Comparison of ENCODE assay signal across 16 cellular contexts in the genomic region with DNA sequence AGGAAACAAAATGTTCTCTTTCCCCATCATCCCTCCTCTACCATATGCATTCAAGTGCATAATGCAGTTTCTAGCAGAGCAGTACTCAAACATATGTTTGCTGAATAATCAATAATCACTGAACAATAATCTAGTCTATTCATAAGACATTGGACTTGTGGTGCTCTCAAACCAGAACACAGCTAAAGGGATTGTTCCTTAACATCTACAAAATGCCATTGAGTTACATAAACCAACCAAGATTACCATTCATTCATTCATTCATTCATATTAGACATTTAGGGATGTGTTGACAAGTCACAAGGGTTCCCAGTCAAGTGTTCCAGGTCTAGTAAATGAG. TPM values are rescaled to one million over a fixed set of nuclear protein-coding genes. Genes with fewer than 3 reads are reported as not detected.
DNase-seq lines count a peak whose midpoint lies in the region; ATAC-seq and TF ChIP-seq lines count a peak whose summit lies in the region.
"Had no signal": no experiment of that assay in that cellular context is flagged by ENCODE, and none has a peak within 500 bp of the region (broad histone marks: within the 10 kb centered on the region; RNA-seq: fewer than 3 reads in every experiment).

No MANE protein-coding gene starts in this region.

- no peaks in the 10 kb centered on the region for H3K27me3 Mint-ChIP-seq in activated T-cell treated with anti-CD3 and anti-CD28 coated beads, Interleukin-2, amount 50 U/mL, for 4 hours (ENCODE audit: low read depth)

- H3K27ac Mint-ChIP-seq in stimulated activated effector memory CD8-positive, alpha-beta T cell treated with anti-CD3 and anti-CD28 coated beads, Interleukin-12 subunit alpha, Interleukin-12 subunit beta, amount 100 ng/mL, for 72 hours, result peak overlapping the region; percentile 62

- H3K9me3 ChIP-seq in Panc1 (ENCODE audit: control insufficient read depth, insufficient read depth, low read depth, low read length) (no peaks in the 10 kb centered on the region), colonic mucosa (no peaks in the 10 kb centered on the region)
- H3K9me3 ChIP-seq in effector memory CD4-positive, alpha-beta T cell (ENCODE audit: control insufficient read depth, low read length), result no peaks in the 10 kb centered on the region
- H3K9me3 ChIP-seq: adrenal gland, ovary, transverse colon had no signal

- peaks cover 18% of the 10 kb centered on the region for H3K4me1 ChIP-seq in Panc1 (ENCODE audit: control insufficient read depth, insufficient read depth, low read length)
- H3K4me1 ChIP-seq in effector memory CD4-positive, alpha-beta T cell (ENCODE audit: control insufficient read depth, insufficient read depth, low read length, poor library complexity, severe bottlenecking), result peaks cover 13% of the 10 kb centered on the region
- no peaks in the 10 kb centered on the region for H3K4me1 ChIP-seq in colonic mucosa

- no peak for DNase-seq in activated T-cell treated with anti-CD3 and anti-CD28 coated beads, Interleukin-2, amount 50 U/mL, for 4 hours
- no peak for DNase-seq in activated T-cell treated with anti-CD3 and anti-CD28 coated beads for 4 hours
- no peak for DNase-seq in Panc1 (ENCODE audit: low read depth, low spot score)
- no peak for DNase-seq in effector memory CD4-positive, alpha-beta T cell
- DNase-seq in stimulated activated effector memory CD8-positive, alpha-beta T cell treated with anti-CD3 and anti-CD28 coated beads, Interleukin-12 subunit alpha, Interleukin-12 subunit beta, amount 100 ng/mL, for 72 hours (ENCODE audit: low spot score in 2 of 2), result no peak
- no peak for DNase-seq in colonic mucosa
- no peak for DNase-seq in brain microvascular endothelial cell
- DNase-seq: adrenal gland, hypothalamus, NCI-H1092 treated with DMSO at 0.1 percent for 48 hours, NCI-H446, ovary, SW 1271, transverse colon had no signal

- H3K9me3 Mint-ChIP-seq in activated T-cell treated with anti-CD3 and anti-CD28 coated beads, Interleukin-2, amount 50 U/mL, for 4 hours, result no peaks in the 10 kb centered on the region
- no peaks in the 10 kb centered on the region for H3K9me3 Mint-ChIP-seq in stimulated activated effector memory CD8-positive, alpha-beta T cell treated with anti-CD3 and anti-CD28 coated beads, Interleukin-12 subunit alpha, Interleukin-12 subunit beta, amount 100 ng/mL, for 72 hours

- POLR2A ChIA-PET in Panc1 (lab: Charles Lee), result no interaction called here

- H3K4me3 ChIP-seq in Panc1 (ENCODE audit: low read depth in 2 of 2, low read length in 2 of 2) (no peak overlapping the region), colonic mucosa (no peak overlapping the region), brain microvascular endothelial cell (ENCODE audit: low read depth, low read length) (no peak overlapping the region)
- H3K4me3 ChIP-seq in effector memory CD4-positive, alpha-beta T cell (ENCODE audit: insufficient read depth, low read depth, low read length, poor library complexity, severe bottlenecking), result peak overlapping the region; percentile 24
- H3K4me3 ChIP-seq: adrenal gland, ovary, smooth muscle cell, transverse colon had no signal

- TF ChIP-seq CTCF in Panc1 (IDR thresholded peaks at IDR 0.05) (no peak), colonic mucosa (IDR thresholded peaks at IDR 0.05) (no peak), brain microvascular endothelial cell (IDR thresholded peaks at IDR 0.05; ENCODE audit: low read depth, low read length, missing control alignments) (no peak)

- H3K36me3 ChIP-seq in Panc1 (ENCODE audit: control insufficient read depth, insufficient read depth, low read length), result peaks cover 4% of the 10 kb centered on the region; the same call in 1 of the 2 replicates
- H3K36me3 ChIP-seq in effector memory CD4-positive, alpha-beta T cell (ENCODE audit: control insufficient read depth, insufficient read depth, low read length), result no peaks in the 10 kb centered on the region
- no peaks in the 10 kb centered on the region for H3K36me3 ChIP-seq in colonic mucosa
- H3K36me3 ChIP-seq in brain microvascular endothelial cell (replicated peaks), result no peaks in the 10 kb centered on the region
- H3K36me3 ChIP-seq: adrenal gland, ovary, transverse colon had no signal

- H3K36me3 Mint-ChIP-seq in activated T-cell treated with anti-CD3 and anti-CD28 coated beads, Interleukin-2, amount 50 U/mL, for 4 hours (ENCODE audit: insufficient read depth), result peaks cover 12% of the 10 kb centered on the region
- peaks cover 14% of the 10 kb centered on the region for H3K36me3 Mint-ChIP-seq in stimulated activated effector memory CD8-positive, alpha-beta T cell treated with anti-CD3 and anti-CD28 coated beads, Interleukin-12 subunit alpha, Interleukin-12 subunit beta, amount 100 ng/mL, for 72 hours

- TSS peak; percentile 16 for BruUV-seq in Panc1 (replicated peaks; lab: Mats Ljungman, UMichigan)

- H3K27ac ChIP-seq in Panc1 (ENCODE audit: low read length) (no peak overlapping the region), colonic mucosa (no peak overlapping the region), brain microvascular endothelial cell (no peak overlapping the region)
- no peak overlapping the region for H3K27ac ChIP-seq in effector memory CD4-positive, alpha-beta T cell (ENCODE audit: insufficient read depth, low read length, poor library complexity, severe bottlenecking)
- H3K27ac ChIP-seq: ovary had no signal

- in situ Hi-C loops in Panc1 (cut with HindIII; ENCODE audit: low pct_unique_long_range_greater_than_20kb, low sequenced_read_pairs) (no loop called here), brain microvascular endothelial cell (cut with HindIII; ENCODE audit: low pct_ligation_motif_present, low sequenced_read_pairs) (no loop called here)

- H3K9ac ChIP-seq in colonic mucosa (ENCODE audit: low read depth in 2 of 2, low read length in 2 of 2), result no peak overlapping the region

- CTCF ChIA-PET in Panc1 (lab: Charles Lee), result no interaction called here

- H3K4me1 Mint-ChIP-seq in activated T-cell treated with anti-CD3 and anti-CD28 coated beads, Interleukin-2, amount 50 U/mL, for 4 hours (ENCODE audit: low read depth), result peaks cover 39% of the 10 kb centered on the region
- H3K4me1 Mint-ChIP-seq in stimulated activated effector memory CD8-positive, alpha-beta T cell treated with anti-CD3 and anti-CD28 coated beads, Interleukin-12 subunit alpha, Interleukin-12 subunit beta, amount 100 ng/mL, for 72 hours, result peaks cover 43% of the 10 kb centered on the region

- peak overlapping the region; percentile 14 for H3K4me3 Mint-ChIP-seq in activated T-cell treated with anti-CD3 and anti-CD28 coated beads, Interleukin-2, amount 50 U/mL, for 4 hours
- peak overlapping the region; percentile 4 for H3K4me3 Mint-ChIP-seq in stimulated activated effector memory CD8-positive, alpha-beta T cell treated with anti-CD3 and anti-CD28 coated beads, Interleukin-12 subunit alpha, Interleukin-12 subunit beta, amount 100 ng/mL, for 72 hours

- ATAC-seq in activated T-cell treated with anti-CD3 and anti-CD28 coated beads, Interleukin-2, amount 50 U/mL, for 4 hours, result no peak
- no peak for ATAC-seq in Panc1
- no peak for ATAC-seq in stimulated activated effector memory CD8-positive, alpha-beta T cell treated with anti-CD3 and anti-CD28 coated beads, Interleukin-12 subunit alpha, Interleukin-12 subunit beta, amount 100 ng/mL, for 72 hours
- ATAC-seq in GM21526 (IDR thresholded peaks at IDR 0.05; ENCODE audit: low FRiP score, unreplicated experiment), result no peak

- H3K27me3 ChIP-seq in Panc1 (ENCODE audit: control insufficient read depth, insufficient read depth, low read length), result no peaks in the 10 kb centered on the region
- H3K27me3 ChIP-seq in effector memory CD4-positive, alpha-beta T cell (replicated peaks; ENCODE audit: control insufficient read depth, insufficient read depth, low read length, poor library complexity, severe bottlenecking), result no peaks in the 10 kb centered on the region
- no peaks in the 10 kb centered on the region for H3K27me3 ChIP-seq in colonic mucosa
- H3K27me3 ChIP-seq in brain microvascular endothelial cell (replicated peaks), result no peaks in the 10 kb centered on the region
- H3K27me3 ChIP-seq: adrenal gland, ovary, transverse colon had no signal

- intact Hi-C loops in Panc1 (cut with micrococcal nuclease; ENCODE audit: unreplicated experiment), result no loop called here
- intact Hi-C loops in colonic mucosa (cut with DNase I), result no loop called here

RNA-seq across cellular contexts. Expression of gene CLHC1, which starts 3.9 kb away (rescaled TPM):
- 1 to 10 TPM; 2.8 to 4.3 (median 3.6) TPM for total RNA-seq in activated T-cell treated with anti-CD3 and anti-CD28 coated beads, Interleukin-2, amount 50 U/mL, for 4 hours
- total RNA-seq in Panc1 (2021; ENCODE audit: unreplicated experiment), result 3.6 TPM
- 1.5 TPM for polyA plus RNA-seq in Panc1 (2012; ENCODE audit: insufficient read length)
- 1 to 10 TPM; 8.1 to 8.9 TPM for total RNA-seq in colonic mucosa

RNA-seq across cellular contexts. Expression of gene RPS27A, which starts 4.3 kb away (rescaled TPM):
- total RNA-seq in activated T-cell treated with anti-CD3 and anti-CD28 coated beads, Interleukin-2, amount 50 U/mL, for 4 hours, result 1,000 to 10,000 TPM; 1,450 to 1,497 (median 1,473) TPM
- total RNA-seq in Panc1 (2021; ENCODE audit: unreplicated experiment) (853 TPM), colonic mucosa (100 to 1,000 TPM; 756 to 773 TPM)
- 595 TPM for polyA plus RNA-seq in Panc1 (2012; ENCODE audit: insufficient read length)

RNA-seq across cellular contexts. Expression of gene MTIF2, which starts 40.8 kb away (rescaled TPM):
- 10 to 100 TPM; 55.6 to 59.8 (median 58.1) TPM for total RNA-seq in activated T-cell treated with anti-CD3 and anti-CD28 coated beads, Interleukin-2, amount 50 U/mL, for 4 hours
- 34.1 TPM for total RNA-seq in Panc1 (2021; ENCODE audit: unreplicated experiment)
- 23.0 TPM for polyA plus RNA-seq in Panc1 (2012; ENCODE audit: insufficient read length)
- 10 to 100 TPM; 39.1 to 49.9 TPM for total RNA-seq in colonic mucosa
